In the genomic region with DNA sequence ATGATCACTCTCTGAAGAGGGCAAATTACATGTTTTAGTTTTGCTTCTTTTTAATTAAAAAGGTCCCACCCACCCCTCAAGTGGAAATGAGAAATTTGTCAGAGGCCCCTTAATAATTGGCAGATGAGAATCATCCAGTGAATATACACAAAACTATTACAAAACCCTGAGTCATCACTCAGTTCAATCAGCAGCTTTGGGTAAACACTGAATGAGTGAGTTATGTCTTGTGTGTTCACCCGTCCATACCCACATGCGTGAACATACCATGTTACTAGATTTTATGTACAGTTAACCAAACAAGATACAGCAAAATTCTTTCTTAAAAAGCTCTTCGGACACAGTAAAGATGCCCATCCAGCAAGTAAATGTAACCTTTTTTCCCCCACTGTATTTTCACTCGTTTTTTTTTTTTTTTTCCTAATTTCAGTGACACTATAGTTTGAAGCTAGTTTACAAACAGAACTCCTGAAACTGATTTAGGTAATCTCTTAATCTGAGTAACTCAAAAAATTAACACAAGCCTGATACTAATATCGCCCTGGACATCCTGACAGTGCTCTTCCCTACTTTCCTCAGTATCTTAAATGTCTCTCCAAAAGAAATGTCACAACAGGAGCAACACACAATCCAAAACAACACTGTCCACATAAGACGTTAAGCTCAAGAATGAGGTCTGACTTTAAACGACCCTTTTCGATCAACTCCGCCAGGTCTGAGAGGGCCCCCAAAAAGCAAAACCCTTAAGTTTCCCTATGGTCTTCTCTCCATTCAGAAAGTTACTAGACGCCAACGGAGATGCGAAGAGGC, we compare ENCODE assay signal across 8 cellular contexts. TPM values are rescaled to one million over a fixed set of nuclear protein-coding genes. Genes with fewer than 3 reads are reported as not detected.
DNase-seq lines count a peak whose midpoint lies in the region; ATAC-seq and TF ChIP-seq lines count a peak whose summit lies in the region.

No MANE protein-coding gene starts in this region.

- H3K79me2 ChIP-seq in DOHH2 (ENCODE audit: control insufficient read depth, low read length): peaks cover 73% of the 10 kb centered on the region

- peak overlapping the region; percentile 71 for H3K4me2 ChIP-seq in DOHH2 (ENCODE audit: low read length)

- no peaks in the 10 kb centered on the region for H3K9me3 Mint-ChIP-seq in activated naive CD8-positive, alpha-beta T cell (ENCODE audit: low read depth)

- DNase-seq in HAP-1 (ENCODE audit: low spot score in 2 of 2) (peak in 1 of 2 experiments; percentile 23), NCI-H226 (peak; percentile 61), left ventricle myocardium inferior (no peak), putamen (ENCODE audit: low spot score) (peak; percentile 28)

- H4K20me1 ChIP-seq in DOHH2 (ENCODE audit: control insufficient read depth, insufficient read depth, low read depth, low read length): peaks cover 18% of the 10 kb centered on the region

- H3K36me3 ChIP-seq in DOHH2 (ENCODE audit: control insufficient read depth, low read length) (peaks cover 7% of the 10 kb centered on the region; the same call in 1 of the 2 replicates), HAP-1 (replicated peaks) (no peaks in the 10 kb centered on the region; the same call in 1 of the 2 replicates), left ventricle myocardium inferior (peaks cover 7% of the 10 kb centered on the region)

- H3K27me3 Mint-ChIP-seq in activated naive CD8-positive, alpha-beta T cell: no peaks in the 10 kb centered on the region

- H3K9me2 ChIP-seq in DOHH2 (replicated peaks; ENCODE audit: control insufficient read depth, low read length): no peaks in the 10 kb centered on the region

- no peaks in the 10 kb centered on the region for H3K27me3 ChIP-seq in DOHH2 (ENCODE audit: control insufficient read depth, low read length)
- H3K27me3 ChIP-seq in HAP-1 (ENCODE audit: low read depth): no peaks in the 10 kb centered on the region
- no peaks in the 10 kb centered on the region for H3K27me3 ChIP-seq in left ventricle myocardium inferior (ENCODE audit: low read depth)

- TF ChIP-seq CTCF in DOHH2 (IDR thresholded peaks at IDR 0.05; ENCODE audit: low read depth, low read length, poor library complexity, severe bottlenecking) (no peak), left ventricle myocardium inferior (IDR thresholded peaks at IDR 0.05; ENCODE audit: borderline replicate concordance) (no peak)

- ATAC-seq in HG03457 (IDR thresholded peaks at IDR 0.05; ENCODE audit: unreplicated experiment) (no peak), GM21529 (IDR thresholded peaks at IDR 0.05; ENCODE audit: unreplicated experiment) (no peak)

- H3K36me3 Mint-ChIP-seq in activated naive CD8-positive, alpha-beta T cell: peaks cover 7% of the 10 kb centered on the region

- in situ Hi-C loops in HAP-1 (cut with MboI; ENCODE audit: low sequenced_read_pairs): no loop called here

- H3K4me3 ChIP-seq in DOHH2 (ENCODE audit: low read length) (peak overlapping the region; percentile 80), HAP-1 (peak overlapping the region; percentile 85), left ventricle myocardium inferior (peak overlapping the region; percentile 98)

- H3K27ac ChIP-seq in DOHH2 (ENCODE audit: low read depth, low read length) (peak overlapping the region; percentile 67), left ventricle myocardium inferior (replicated peaks) (peak overlapping the region; percentile 97)

- H3F3A ChIP-seq in DOHH2 (ENCODE audit: control insufficient read depth, insufficient read depth): peaks cover 6% of the 10 kb centered on the region

- H3K9me3 ChIP-seq in DOHH2 (ENCODE audit: control insufficient read depth, insufficient read depth, low read length) (no peaks in the 10 kb centered on the region), HAP-1 (no peaks in the 10 kb centered on the region), left ventricle myocardium inferior (replicated peaks) (no peaks in the 10 kb centered on the region)

- intact Hi-C loops in left ventricle myocardium inferior (cut with micrococcal nuclease): no loop called here

- H3K4me3 Mint-ChIP-seq in activated naive CD8-positive, alpha-beta T cell: peak overlapping the region; percentile 99

- H3K4me1 Mint-ChIP-seq in activated naive CD8-positive, alpha-beta T cell (ENCODE audit: low read depth): peaks cover 57% of the 10 kb centered on the region

- H3K27ac Mint-ChIP-seq in activated naive CD8-positive, alpha-beta T cell: peak overlapping the region; percentile 91

- H3K4me1 ChIP-seq in DOHH2 (ENCODE audit: control insufficient read depth, low read length) (peaks cover 51% of the 10 kb centered on the region), HAP-1 (peaks cover 13% of the 10 kb centered on the region), left ventricle myocardium inferior (peaks cover 66% of the 10 kb centered on the region)

RNA-seq across cellular contexts. Expression of gene PSME4, which starts 1.3 kb away (rescaled TPM):
- 63.6 TPM for total RNA-seq in left ventricle myocardium inferior
